28 cellular contexts compared by ENCODE assay signal in genomic region chr9:93397664-93398381, GRCh38. TPM values are rescaled to one million over a fixed set of nuclear protein-coding genes. Genes with fewer than 3 reads are reported as not detected.
DNase-seq lines count a peak whose midpoint lies in the region; ATAC-seq and TF ChIP-seq lines count a peak whose summit lies in the region.
"Had no signal": no experiment of that assay in that cellular context is flagged by ENCODE, and none has a peak within 500 bp of the region (broad histone marks: within the 10 kb centered on the region; RNA-seq: fewer than 3 reads in every experiment).

No MANE protein-coding gene starts in this region.

- no peaks in the 10 kb centered on the region for H3K9me3 Mint-ChIP-seq in CD4-positive, alpha-beta memory T cell
- H3K9me3 Mint-ChIP-seq in stimulated activated effector memory CD8-positive, alpha-beta T cell treated with anti-CD3 and anti-CD28 coated beads, Interleukin-12 subunit alpha, Interleukin-12 subunit beta, amount 100 ng/mL, for 72 hours: no peaks in the 10 kb centered on the region
- H3K9me3 Mint-ChIP-seq: activated naive CD4-positive, alpha-beta T cell treated with anti-CD3 and anti-CD28 coated beads for 36 hours; activated T-cell treated with anti-CD3 and anti-CD28 coated beads, Interleukin-2, amount 50 U/mL, for 24 hours; stimulated activated naive CD8-positive, alpha-beta T cell treated with anti-CD3 and anti-CD28 coated beads, Interleukin-15, amount 100 ng/mL, for 72 hours; type B pancreatic cell had no signal

- H3K27ac ChIP-seq in vagina: peak overlapping the region; percentile 45
- H3K27ac ChIP-seq in CD4-positive, alpha-beta memory T cell (ENCODE audit: low read depth, low read length): no peak overlapping the region
- H3K27ac ChIP-seq: ascending aorta, C4-2B, parathyroid adenoma had no signal

- H3K4me1 ChIP-seq in vagina: peaks cover 4% of the 10 kb centered on the region
- no peaks in the 10 kb centered on the region for H3K4me1 ChIP-seq in CD4-positive, alpha-beta memory T cell (ENCODE audit: insufficient read depth, low read length)
- H3K4me1 ChIP-seq: ascending aorta, parathyroid adenoma had no signal

- no peak overlapping the region for H3K4me3 Mint-ChIP-seq in CD4-positive, alpha-beta memory T cell
- H3K4me3 Mint-ChIP-seq in stimulated activated effector memory CD8-positive, alpha-beta T cell treated with anti-CD3 and anti-CD28 coated beads, Interleukin-12 subunit alpha, Interleukin-12 subunit beta, amount 100 ng/mL, for 72 hours: no peak overlapping the region
- H3K4me3 Mint-ChIP-seq: activated CD8-positive, alpha-beta T cell treated with anti-CD3 and anti-CD28 coated beads, Interleukin-2, amount 10 ng/mL, durations not matched to agents 7 days and 5 days; activated naive CD4-positive, alpha-beta T cell treated with anti-CD3 and anti-CD28 coated beads for 36 hours; activated T-cell treated with anti-CD3 and anti-CD28 coated beads, Interleukin-2, amount 50 U/mL, for 24 hours; naive B cell; stimulated activated naive CD8-positive, alpha-beta T cell treated with anti-CD3 and anti-CD28 coated beads, Interleukin-15, amount 100 ng/mL, for 72 hours; type B pancreatic cell had no signal

- no peaks in the 10 kb centered on the region for H3K4me1 Mint-ChIP-seq in CD4-positive, alpha-beta memory T cell
- no peaks in the 10 kb centered on the region for H3K4me1 Mint-ChIP-seq in stimulated activated effector memory CD8-positive, alpha-beta T cell treated with anti-CD3 and anti-CD28 coated beads, Interleukin-12 subunit alpha, Interleukin-12 subunit beta, amount 100 ng/mL, for 72 hours
- H3K4me1 Mint-ChIP-seq: naive B cell; stimulated activated naive CD8-positive, alpha-beta T cell treated with anti-CD3 and anti-CD28 coated beads, Interleukin-15, amount 100 ng/mL, for 72 hours had no signal

- no peak for TF ChIP-seq CTCF in vagina (IDR thresholded peaks at IDR 0.05)

- POLR2A ChIA-PET in CD4-positive, alpha-beta memory T cell (lab: Charles Lee; ENCODE audit: partially characterized antibody): no interaction called here

- H3K36me3 Mint-ChIP-seq in CD4-positive, alpha-beta memory T cell: no peaks in the 10 kb centered on the region
- H3K36me3 Mint-ChIP-seq in stimulated activated effector memory CD8-positive, alpha-beta T cell treated with anti-CD3 and anti-CD28 coated beads, Interleukin-12 subunit alpha, Interleukin-12 subunit beta, amount 100 ng/mL, for 72 hours: no peaks in the 10 kb centered on the region
- H3K36me3 Mint-ChIP-seq: naive B cell, type B pancreatic cell had no signal

- H3K27ac Mint-ChIP-seq in CD4-positive, alpha-beta memory T cell: no peak overlapping the region
- no peak overlapping the region for H3K27ac Mint-ChIP-seq in stimulated activated effector memory CD8-positive, alpha-beta T cell treated with anti-CD3 and anti-CD28 coated beads, Interleukin-12 subunit alpha, Interleukin-12 subunit beta, amount 100 ng/mL, for 72 hours
- H3K27ac Mint-ChIP-seq: activated CD8-positive, alpha-beta T cell treated with anti-CD3 and anti-CD28 coated beads, Interleukin-2, amount 10 ng/mL, durations not matched to agents 7 days and 5 days; activated naive CD4-positive, alpha-beta T cell treated with anti-CD3 and anti-CD28 coated beads for 36 hours; activated T-cell treated with anti-CD3 and anti-CD28 coated beads, Interleukin-2, amount 50 U/mL, for 24 hours; naive B cell; type B pancreatic cell had no signal

- CTCF ChIA-PET in CD4-positive, alpha-beta memory T cell (lab: Charles Lee; ENCODE audit: partially characterized antibody): no interaction called here

- TF ChIP-seq POLR2A in vagina (IDR thresholded peaks at IDR 0.05): no peak

- H3K27me3 ChIP-seq in vagina: no peaks in the 10 kb centered on the region
- no peaks in the 10 kb centered on the region for H3K27me3 ChIP-seq in CD4-positive, alpha-beta memory T cell (ENCODE audit: insufficient read depth, low read length)
- H3K27me3 ChIP-seq: ascending aorta had no signal

- H3K36me3 ChIP-seq in vagina: no peaks in the 10 kb centered on the region
- H3K36me3 ChIP-seq in CD4-positive, alpha-beta memory T cell (ENCODE audit: insufficient read depth, low read length): no peaks in the 10 kb centered on the region
- H3K36me3 ChIP-seq: ascending aorta had no signal

- ATAC-seq in stimulated activated effector memory CD8-positive, alpha-beta T cell treated with anti-CD3 and anti-CD28 coated beads, Interleukin-12 subunit alpha, Interleukin-12 subunit beta, amount 100 ng/mL, for 72 hours: no peak
- ATAC-seq: activated CD4-positive, CD25-positive, alpha-beta regulatory T cell treated with anti-CD3 and anti-CD28 coated beads, Interleukin-2, amount 50 U/mL, for 24 hours; activated CD8-positive, alpha-beta T cell treated with anti-CD3 and anti-CD28 coated beads, Interleukin-2, amount 10 ng/mL, durations not matched to agents 7 days and 5 days; Panc1; stimulated activated naive CD8-positive, alpha-beta T cell treated with anti-CD3 and anti-CD28 coated beads, Interleukin-15, amount 100 ng/mL, for 72 hours had no signal

- intact Hi-C loops in vagina (cut with DNase I): no loop called here
- intact Hi-C loops in CD4-positive, alpha-beta memory T cell (cut with micrococcal nuclease): no loop called here

- H3K9me3 ChIP-seq in vagina: no peaks in the 10 kb centered on the region
- no peaks in the 10 kb centered on the region for H3K9me3 ChIP-seq in CD4-positive, alpha-beta memory T cell (ENCODE audit: control insufficient read depth in 1 of 2, low read length in 2 of 2)
- H3K9me3 ChIP-seq: ascending aorta, SK-N-SH had no signal

- peaks cover 2 to 3% of the 10 kb centered on the region in 2 donors for H3K27me3 Mint-ChIP-seq in CD4-positive, alpha-beta memory T cell
- H3K27me3 Mint-ChIP-seq: stimulated activated naive CD8-positive, alpha-beta T cell treated with anti-CD3 and anti-CD28 coated beads, Interleukin-15, amount 100 ng/mL, for 72 hours; type B pancreatic cell had no signal

- H3K4me3 ChIP-seq in vagina: no peak overlapping the region
- H3K4me3 ChIP-seq in CD4-positive, alpha-beta memory T cell (ENCODE audit: low read length in 2 of 2): no peak overlapping the region
- H3K4me3 ChIP-seq: ascending aorta had no signal

- peak; percentile 17 for DNase-seq in SIG-M5 treated with dmso at 0.1 percent for 504 hours (lab: John Stamatoyannopoulos, UW; ENCODE audit: unreplicated experiment)
- no peak for DNase-seq in SIG-M5 (lab: John Stamatoyannopoulos, UW)
- peak; percentile 37 for DNase-seq in OCI-M1 (lab: John Stamatoyannopoulos, UW)
- DNase-seq in fibroblast of peridontal ligament (ENCODE audit: extremely low read depth): peak; percentile 24
- no peak for DNase-seq in vagina (ENCODE audit: extremely low spot score in 2 of 2)
- DNase-seq in CD4-positive, alpha-beta memory T cell: no peak
- DNase-seq in stimulated activated effector memory CD8-positive, alpha-beta T cell treated with anti-CD3 and anti-CD28 coated beads, Interleukin-12 subunit alpha, Interleukin-12 subunit beta, amount 100 ng/mL, for 72 hours (ENCODE audit: low spot score in 2 of 2): no peak
- DNase-seq in stimulated activated CD4-positive, alpha-beta T cell treated with anti-CD3 and anti-CD28 coated beads, Interleukin-4, amount 100 ng/mL, for 1 hour: no peak
- DNase-seq: activated CD8-positive, alpha-beta T cell treated with anti-CD3 and anti-CD28 coated beads, Interleukin-2, amount 10 ng/mL, durations not matched to agents 7 days and 5 days; activated naive CD4-positive, alpha-beta T cell treated with anti-CD3 and anti-CD28 coated beads for 36 hours; activated T-cell treated with anti-CD3 and anti-CD28 coated beads, Interleukin-2, amount 50 U/mL, for 24 hours; effector memory CD4-positive, alpha-beta T cell; hippocampal formation; islet precursor cell; KG1; naive B cell; NCI-H1105 treated with DMSO at 0.1 percent for 48 hours; NCI-H526 treated with DMSO at 0.1 percent for 48 hours; SK-N-SH; stimulated activated CD4-positive, alpha-beta T cell treated with anti-CD3 and anti-CD28 coated beads, Interleukin-1b, Interleukin-23, amount 100 ng/mL, for 48 hours; stimulated activated naive CD8-positive, alpha-beta T cell treated with anti-CD3 and anti-CD28 coated beads, Interleukin-15, amount 100 ng/mL, for 72 hours; T-helper 9 cell had no signal

RNA-seq across cellular contexts. Expression of gene FAM120A, which starts 53.7 kb away (rescaled TPM):
- 98.2 TPM for total RNA-seq in vagina
- 10 to 100 TPM; 85.8 to 88.5 TPM for total RNA-seq in CD4-positive, alpha-beta memory T cell
- polyA plus RNA-seq in CD4-positive, alpha-beta memory T cell: 10 to 100 TPM in 1 of 2 donors, 1 to 10 TPM in 1; 6.2 to 14.0 TPM

RNA-seq across cellular contexts. Expression of gene FAM120AOS, which starts 55.6 kb away (rescaled TPM):
- total RNA-seq in vagina: 41.5 TPM
- total RNA-seq in CD4-positive, alpha-beta memory T cell: 10 to 100 TPM; 49.7 to 50.8 TPM
- 10 to 100 TPM; 57.5 to 64.6 TPM for polyA plus RNA-seq in CD4-positive, alpha-beta memory T cell

Comparison
In these comparisons a context has a peak if more than half of its experiments do, and no peak if none do; other contexts are left out.
1. DNase-seq: peak in SIG-M5 treated with dmso at 0.1 percent for 504 hours (single experiment), OCI-M1 (single experiment) and fibroblast of peridontal ligament (single experiment); none in SIG-M5 (single experiment), vagina (0 of 2), CD4-positive, alpha-beta memory T cell (0 of 5), stimulated activated effector memory CD8-positive, alpha-beta T cell treated with anti-CD3 and anti-CD28 coated beads, Interleukin-12 subunit alpha, Interleukin-12 subunit beta, amount 100 ng/mL, for 72 hours (0 of 2) and stimulated activated CD4-positive, alpha-beta T cell treated with anti-CD3 and anti-CD28 coated beads, Interleukin-4, amount 100 ng/mL, for 1 hour (single experiment).